ENCODE assay signal across 19 cellular contexts in genomic region chr16:24319415-24319814, GRCh38.
DNase-seq lines count a peak whose midpoint lies in the region; ATAC-seq, FAIRE-seq and TF ChIP-seq lines count a peak whose summit lies in the region.
"Had no signal": no experiment of that assay in that cellular context is flagged by ENCODE, and none has a peak within 500 bp of the region (broad histone marks: within the 10 kb centered on the region; RNA-seq: fewer than 3 reads in every experiment).

No MANE protein-coding gene starts in this region.

- no peak for DNase-seq in A549 (ENCODE audit: low read depth in 1 of 2, low spot score in 1 of 2)
- no peak for DNase-seq in H1 (ENCODE audit: low read depth in 1 of 2, low spot score in 2 of 2)
- no peak for DNase-seq in aorta
- DNase-seq: AML-193; Caco-2; Calu3; CD4-positive, alpha-beta T cell; CD8-positive, alpha-beta T cell; DMS79 treated with DMSO at 0.1 percent for 48 hours; GF-D8 had no signal

- H3K79me1 ChIP-seq in H1 (ENCODE audit: low read depth, low read length) = no peaks in the 10 kb centered on the region

- intact Hi-C loops in aorta (cut with DNase I) = no loop called here

- 0 out of 2 replicates have a peak overlapping the region, but pooled peaks have one; percentile 31 for H2AK5ac ChIP-seq in H1 (ENCODE audit: low read depth, low read length)

- POLR2A ChIA-PET in A549 (lab: Yijun Ruan, JAX) = no interaction called here
- POLR2A ChIA-PET in HEK293 (lab: Yijun Ruan, JAX) = no interaction called here
- POLR2A ChIA-PET in H1 (lab: Charles Lee; ENCODE audit: partially characterized antibody) = no interaction called here

- no peak overlapping the region for H2AFZ ChIP-seq in H1 (ENCODE audit: low read length)

- TF ChIP-seq CTCF in A549 (IDR thresholded peaks at IDR 0.05) (no peak), HEK293 (tag by site-specific recombination; IDR thresholded peaks at IDR 0.05) (no peak), H1 (IDR thresholded peaks at IDR 0.05; ENCODE audit: control extremely low read depth in 1 of 3, insufficient read depth in 1 of 3, low read depth in 1 of 3, low read length in 3 of 3) (no peak)

- H3K56ac ChIP-seq in H1 (replicated peaks; ENCODE audit: insufficient read length, low read depth, low read length) = no peak overlapping the region

- no peak overlapping the region for H2BK20ac ChIP-seq in H1 (ENCODE audit: low read length)

- no peak for ATAC-seq in A549
- ATAC-seq in GM21786 (IDR thresholded peaks at IDR 0.05; ENCODE audit: unreplicated experiment) = no peak
- no peak for ATAC-seq in aorta (ENCODE audit: low FRiP score)
- ATAC-seq: CD8-positive, alpha-beta T cell had no signal

- H3K23ac ChIP-seq in H1 (ENCODE audit: insufficient read length) = no peak overlapping the region

- H4K91ac ChIP-seq in H1 (replicated peaks; ENCODE audit: insufficient read length, low read length) = no peak overlapping the region

- no peak overlapping the region for H3K4me3 ChIP-seq in A549
- H3K4me3 ChIP-seq in HEK293 (ENCODE audit: low read depth, low read length) = no peak overlapping the region
- no peak overlapping the region for H3K4me3 ChIP-seq in H1 (ENCODE audit: extremely low read depth in 1 of 4, insufficient read depth in 2 of 4, low read depth in 3 of 4, low read length in 4 of 4)
- H3K4me3 ChIP-seq in aorta (ENCODE audit: low read length in 2 of 2) = no peak overlapping the region
- H3K4me3 ChIP-seq: BLaER1 treated with 17β-estradiol and CSF1 and Interleukin-3, amounts not matched to agents 10 nM and 100 nM had no signal

- TF ChIP-seq RAD21 in A549 (conservative IDR thresholded peaks at IDR 0.05 in 1 of 2, IDR thresholded peaks at IDR 0.05 in 1 of 2) = no peak
- TF ChIP-seq RAD21 in H1 (IDR thresholded peaks at IDR 0.05 in 1 of 2, conservative IDR thresholded peaks at IDR 0.05 in 1 of 2; ENCODE audit: low read depth in 2 of 2, low read length in 2 of 2) = no peak

- H4K20me1 ChIP-seq in H1 (replicated peaks in 1 of 2; ENCODE audit: control insufficient read depth in 1 of 2, insufficient read depth in 2 of 2, low read length in 2 of 2) = no peaks in the 10 kb centered on the region
- H4K20me1 ChIP-seq: BLaER1 treated with 17β-estradiol and CSF1 and Interleukin-3, amounts not matched to agents 10 nM and 100 nM had no signal

- H3K27ac ChIP-seq in A549 (no peak overlapping the region), HEK293 (ENCODE audit: extremely low read depth, low read depth, low read length) (no peak overlapping the region), H1 (ENCODE audit: low read depth, low read length) (no peak overlapping the region), aorta (ENCODE audit: low read depth in 1 of 2, low read length in 2 of 2) (no peak overlapping the region)
- H3K27ac ChIP-seq: 22Rv1; BLaER1 treated with 17β-estradiol and CSF1 and Interleukin-3, amounts not matched to agents 10 nM and 100 nM; C4-2B had no signal

- H3K27me3 ChIP-seq in H1 (replicated peaks in 1 of 4; ENCODE audit: control insufficient read depth in 3 of 4, extremely low read depth in 1 of 4, insufficient read depth in 3 of 4, low read length in 3 of 4) (no peaks in the 10 kb centered on the region; a peak in 1 of 7 replicates), aorta (ENCODE audit: control insufficient read depth in 1 of 2, insufficient read depth in 2 of 2, low read length in 1 of 2) (no peaks in the 10 kb centered on the region)
- H3K27me3 ChIP-seq: BLaER1 treated with 17β-estradiol and CSF1 and Interleukin-3, amounts not matched to agents 10 nM and 100 nM had no signal

- H3K14ac ChIP-seq in H1 (ENCODE audit: insufficient read length) = no peak overlapping the region

- H3K4me1 ChIP-seq in A549 (no peaks in the 10 kb centered on the region), HEK293 (ENCODE audit: control insufficient read depth, insufficient read depth, low read length) (no peaks in the 10 kb centered on the region), H1 (replicated peaks in 1 of 4; ENCODE audit: control insufficient read depth in 3 of 4, insufficient read depth in 4 of 4, low read length in 3 of 4) (peaks cover 0 to 10% (median 1%) of the 10 kb centered on the region in 4 experiments; a peak in 2 of 7 replicates), aorta (ENCODE audit: control insufficient read depth in 1 of 2, insufficient read depth in 2 of 2, low read length in 2 of 2) (no peaks in the 10 kb centered on the region)
- H3K4me1 ChIP-seq: BLaER1 treated with 17β-estradiol and CSF1 and Interleukin-3, amounts not matched to agents 10 nM and 100 nM; Caco-2 had no signal

- no peak overlapping the region for H2BK120ac ChIP-seq in H1 (replicated peaks; ENCODE audit: low read depth, low read length)

- H2BK12ac ChIP-seq in H1 (ENCODE audit: low read depth, low read length) = no peak overlapping the region

- H3K4ac ChIP-seq in H1 (replicated peaks; ENCODE audit: insufficient read length, low read depth, low read length) = no peak overlapping the region

- no peaks in the 10 kb centered on the region for H3K36me3 ChIP-seq in HEK293 (ENCODE audit: control insufficient read depth in 2 of 2, insufficient read depth in 1 of 2, low read length in 2 of 2)
- H3K36me3 ChIP-seq in H1 (ENCODE audit: control insufficient read depth in 2 of 4, insufficient read depth in 4 of 4, low read length in 3 of 4) = no peaks in the 10 kb centered on the region
- H3K36me3 ChIP-seq in aorta (ENCODE audit: control insufficient read depth in 1 of 2, insufficient read depth in 2 of 2, low read length in 1 of 2) = no peaks in the 10 kb centered on the region
- H3K36me3 ChIP-seq: BLaER1 treated with 17β-estradiol and CSF1 and Interleukin-3, amounts not matched to agents 10 nM and 100 nM had no signal

- no peak overlapping the region for H4K8ac ChIP-seq in H1 (ENCODE audit: extremely low read depth, insufficient read depth, low read length)

- no peaks in the 10 kb centered on the region for H3K79me2 ChIP-seq in H1 (ENCODE audit: control insufficient read depth in 1 of 2, insufficient read depth in 2 of 2, low read length in 2 of 2)

- CTCF ChIA-PET in A549 (lab: Yijun Ruan, JAX) (no interaction called here), HEK293 (lab: Yijun Ruan, JAX) (no interaction called here), H1 (lab: Charles Lee; ENCODE audit: partially characterized antibody) (interaction anchor here (0.8 to 2.1 kb wide), 9 partner anchors 8 to 274 kb away, joined by 3 to 12 read pairs (median 4); no protein-coding TSS in a partner anchor)

- TF ChIP-seq EP300 in A549 (IDR thresholded peaks at IDR 0.05) (no peak), H1 (IDR thresholded peaks at IDR 0.05; ENCODE audit: borderline replicate concordance in 1 of 2, low read depth in 2 of 2, low read length in 2 of 2) (no peak)

- no peaks in the 10 kb centered on the region for H3K23me2 ChIP-seq in H1 (ENCODE audit: low read depth, low read length)

- H3K4me2 ChIP-seq in A549 = no peak overlapping the region
- no peak overlapping the region for H3K4me2 ChIP-seq in H1 (ENCODE audit: insufficient read depth in 1 of 2, low read depth in 2 of 2, low read length in 2 of 2)
- H3K4me2 ChIP-seq: BLaER1 treated with 17β-estradiol and CSF1 and Interleukin-3, amounts not matched to agents 10 nM and 100 nM had no signal

- FAIRE-seq in A549 (lab: Jason Lieb, UNC) = no peak
- FAIRE-seq in H1 (lab: Jason Lieb, UNC) = no peak
- FAIRE-seq: D721Med, G401.6, GM12891, GM19239 had no signal

- H2BK15ac ChIP-seq in H1 (ENCODE audit: low read length) = no peak overlapping the region

- H2BK5ac ChIP-seq in H1 (ENCODE audit: low read depth, low read length) = 0 out of 2 replicates have a peak overlapping the region, but pooled peaks have one; percentile 29

- H3K9me3 ChIP-seq in A549 (no peaks in the 10 kb centered on the region), HEK293 (ENCODE audit: control insufficient read depth, insufficient read depth, low read depth, low read length) (no peaks in the 10 kb centered on the region), H1 (ENCODE audit: insufficient read depth in 2 of 2, low read depth in 1 of 2, low read length in 1 of 2) (no peaks in the 10 kb centered on the region), aorta (ENCODE audit: control insufficient read depth, low read length) (no peaks in the 10 kb centered on the region)
- H3K9me3 ChIP-seq: BLaER1 treated with 17β-estradiol and CSF1 and Interleukin-3, amounts not matched to agents 10 nM and 100 nM; Caco-2 had no signal

- no peak overlapping the region for H3K9ac ChIP-seq in H1 (replicated peaks in 1 of 4; ENCODE audit: extremely low read depth in 1 of 4, low read depth in 3 of 4, low read length in 3 of 4)
- H3K9ac ChIP-seq: BLaER1 treated with 17β-estradiol and CSF1 and Interleukin-3, amounts not matched to agents 10 nM and 100 nM had no signal

- H3K18ac ChIP-seq in H1 (ENCODE audit: extremely low read depth, low read length) = peak overlapping the region; percentile 67; the same call in 1 of the 2 replicates

- no peak for TF ChIP-seq POLR2A in A549 (IDR thresholded peaks at IDR 0.05; ENCODE audit: low read length)
- no peak for TF ChIP-seq POLR2A in H1 (IDR thresholded peaks at IDR 0.05; ENCODE audit: control extremely low read depth in 1 of 2, low read depth in 2 of 2, low read length in 2 of 2)

- no peak overlapping the region for H4K5ac ChIP-seq in H1 (ENCODE audit: insufficient read length, low read depth, low read length)

TF ChIP-seq in HEK293, 187 proteins besides CTCF, POLR2A, EP300 and RAD21 (continues in another document):
- TF ChIP-seq ZNF433 (tag by site-specific recombination; IDR thresholded peaks at IDR 0.05; ENCODE audit: low read depth) (0 out of 2 replicates have a peak, but pooled peaks have one; percentile 9), ZNF394 (tag by site-specific recombination; IDR thresholded peaks at IDR 0.05; ENCODE audit: borderline replicate concordance) (peak; percentile 59; the same call in 1 of the 2 replicates), ZNF146 (tag by site-specific recombination; IDR thresholded peaks at IDR 0.05) (no peak), IKZF3 (tag by site-specific recombination; IDR thresholded peaks at IDR 0.05) (no peak), ZNF791 (tag by site-specific recombination; IDR thresholded peaks at IDR 0.05) (0 out of 2 replicates have a peak, but pooled peaks have one; percentile 37), ZNF629 (tag by site-specific recombination; IDR thresholded peaks at IDR 0.05) (no peak), REPIN1 (tag by site-specific recombination; IDR thresholded peaks at IDR 0.05; ENCODE audit: low read depth) (no peak)

TF ChIP-seq in H1, 55 proteins besides CTCF, POLR2A, EP300 and RAD21 (continues in another document):
- TF ChIP-seq GABPA (IDR thresholded peaks at IDR 0.05; ENCODE audit: borderline replicate concordance, insufficient read depth, low read length) = no peak
- TF ChIP-seq TCF12 (IDR thresholded peaks at IDR 0.05; ENCODE audit: low read depth, low read length) = no peak
- no peak for TF ChIP-seq SP2 (IDR thresholded peaks at IDR 0.05; ENCODE audit: low read length)
- no peak for TF ChIP-seq CBX5 (IDR thresholded peaks at IDR 0.05; ENCODE audit: low read depth, low read length)
- TF ChIP-seq CHD1 (IDR thresholded peaks at IDR 0.05; ENCODE audit: low read depth, low read length) = no peak
- TF ChIP-seq EZH2 (IDR thresholded peaks at IDR 0.05; ENCODE audit: low read depth, low read length, severe bottlenecking) = no peak
- TF ChIP-seq CEBPB (IDR thresholded peaks at IDR 0.05; ENCODE audit: low read depth, low read length) = no peak
